15 cellular contexts compared by ENCODE assay signal in the genomic region with DNA sequence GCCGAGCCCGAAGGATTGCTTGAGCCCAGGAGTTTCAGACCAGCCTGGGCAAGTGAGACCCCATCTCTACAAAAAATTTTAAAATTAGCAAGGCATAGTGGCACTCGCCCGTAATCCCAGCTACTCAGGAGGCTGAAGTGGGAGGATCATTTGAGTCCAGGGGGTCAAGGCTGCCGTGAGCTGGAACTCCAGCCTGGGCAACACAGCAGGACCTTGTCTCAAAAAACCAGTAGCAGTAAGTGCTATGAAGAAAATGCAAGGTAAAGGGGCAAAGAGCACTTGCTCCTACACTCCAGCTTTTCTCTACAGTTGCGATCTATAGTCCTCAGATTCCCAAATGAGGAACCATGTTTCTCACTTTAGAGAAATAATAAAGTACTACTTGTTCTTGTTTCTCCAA.
DNase-seq lines count a peak whose midpoint lies in the region; ATAC-seq and TF ChIP-seq lines count a peak whose summit lies in the region.
"Had no signal": no experiment of that assay in that cellular context is flagged by ENCODE, and none has a peak within 500 bp of the region (broad histone marks: within the 10 kb centered on the region; RNA-seq: fewer than 3 reads in every experiment).

No MANE protein-coding gene starts in this region.

- H3K4me3 ChIP-seq in NB4 (ENCODE audit: low read depth, low read length), result peak overlapping the region; percentile 92
- H3K4me3 ChIP-seq: breast epithelium had no signal

- no peak for ATAC-seq in HG02642 (IDR thresholded peaks at IDR 0.05; ENCODE audit: poor library complexity, unreplicated experiment)
- ATAC-seq: GM12878, Panc1, pancreas had no signal

- peak overlapping the region; percentile 100 for H3K4me3 Mint-ChIP-seq in nephron progenitor cell

- H3K36me3 Mint-ChIP-seq in nephron progenitor cell (ENCODE audit: low read depth), result peaks cover 32% of the 10 kb centered on the region

- peaks cover 81% of the 10 kb centered on the region for H3K4me1 Mint-ChIP-seq in nephron progenitor cell

- H3K9me3 Mint-ChIP-seq in nephron progenitor cell, result no peaks in the 10 kb centered on the region
- H3K9me3 Mint-ChIP-seq: dendritic cell treated with granulocyte-macrophage colony-stimulating factor and Interleukin-4, amounts not matched to agents 40 ng/mL and 50 ng/mL, for 4 days had no signal

- no peak for TF ChIP-seq POLR2A in NB4 (IDR thresholded peaks at IDR 0.05; ENCODE audit: extremely low read depth, insufficient read length)

- H3K27ac Mint-ChIP-seq in nephron progenitor cell, result no peak overlapping the region

- DNase-seq in NB4 (ENCODE audit: low read depth), result no peak
- no peak for DNase-seq in nephron progenitor cell
- no peak for DNase-seq in SHP77 (lab: John Stamatoyannopoulos, UW)
- DNase-seq: foreskin melanocyte, GDM1, NCI-H2171, pancreas, spleen had no signal

- H3K27me3 Mint-ChIP-seq in nephron progenitor cell (ENCODE audit: low read depth, poor library complexity), result peaks cover 3% of the 10 kb centered on the region
- H3K27me3 Mint-ChIP-seq: activated naive CD8-positive, alpha-beta T cell; dendritic cell treated with granulocyte-macrophage colony-stimulating factor and Interleukin-4, amounts not matched to agents 40 ng/mL and 50 ng/mL, for 4 days had no signal

- TF ChIP-seq CTCF in C4-2B (conservative IDR thresholded peaks at IDR 0.05), result no peak
- no peak for TF ChIP-seq CTCF in NB4 (IDR thresholded peaks at IDR 0.05; ENCODE audit: low read depth, low read length)
- no peak for TF ChIP-seq CTCF in nephron progenitor cell (IDR thresholded peaks at IDR 0.05)

- H3K27ac ChIP-seq in C4-2B, result peak overlapping the region; percentile 13; the same call in 1 of the 2 replicates
